Comparison of ENCODE assay signal across 8 cellular contexts in the genomic region with DNA sequence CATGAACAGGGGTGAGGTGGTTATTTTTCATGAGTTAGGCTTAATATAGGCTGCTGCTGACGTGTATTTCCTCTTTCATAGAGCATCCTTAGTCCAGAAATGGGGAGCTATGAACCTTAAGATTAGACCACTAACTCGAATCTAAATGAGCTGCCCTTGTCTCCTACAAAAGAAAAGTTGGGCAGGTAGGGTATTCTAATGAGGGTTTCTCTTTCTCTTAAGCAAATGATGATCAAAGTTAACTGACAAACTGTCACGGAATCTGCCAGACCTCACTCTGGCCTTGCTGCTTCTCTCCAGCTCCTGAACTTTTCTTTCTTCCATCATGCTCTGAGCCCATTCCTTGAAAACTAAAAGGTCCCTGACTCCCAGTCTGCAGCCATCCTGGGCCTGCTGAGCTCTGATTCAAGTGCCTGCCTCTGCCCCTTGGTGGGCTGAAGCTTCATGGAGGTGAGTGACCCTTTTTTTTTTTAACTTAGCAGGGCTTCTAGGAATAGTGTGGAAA. TPM values are rescaled to one million over a fixed set of nuclear protein-coding genes. Genes with fewer than 3 reads are reported as not detected.
DNase-seq lines count a peak whose midpoint lies in the region; ATAC-seq and TF ChIP-seq lines count a peak whose summit lies in the region.

A gene with protein sequence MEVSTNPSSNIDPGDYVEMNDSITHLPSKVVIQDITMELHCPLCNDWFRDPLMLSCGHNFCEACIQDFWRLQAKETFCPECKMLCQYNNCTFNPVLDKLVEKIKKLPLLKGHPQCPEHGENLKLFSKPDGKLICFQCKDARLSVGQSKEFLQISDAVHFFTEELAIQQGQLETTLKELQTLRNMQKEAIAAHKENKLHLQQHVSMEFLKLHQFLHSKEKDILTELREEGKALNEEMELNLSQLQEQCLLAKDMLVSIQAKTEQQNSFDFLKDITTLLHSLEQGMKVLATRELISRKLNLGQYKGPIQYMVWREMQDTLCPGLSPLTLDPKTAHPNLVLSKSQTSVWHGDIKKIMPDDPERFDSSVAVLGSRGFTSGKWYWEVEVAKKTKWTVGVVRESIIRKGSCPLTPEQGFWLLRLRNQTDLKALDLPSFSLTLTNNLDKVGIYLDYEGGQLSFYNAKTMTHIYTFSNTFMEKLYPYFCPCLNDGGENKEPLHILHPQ (plus strand): TSS at position 268 of the 505 bp plus-strand sequence. CDS start 177 bp downstream, at position 445.

- ATAC-seq in HG03175 (IDR thresholded peaks at IDR 0.05; ENCODE audit: unreplicated experiment), result peak; percentile 9
- ATAC-seq in omental fat pad (ENCODE audit: low FRiP score), result no peak
- ATAC-seq in HG03196 (IDR thresholded peaks at IDR 0.05; ENCODE audit: unreplicated experiment), result no peak

- peaks cover 14% of the 10 kb centered on the region; the same call in 1 of the 2 replicates for H3F3A ChIP-seq in DOHH2 (ENCODE audit: control insufficient read depth, insufficient read depth)

- H3K27me3 ChIP-seq in DOHH2 (ENCODE audit: control insufficient read depth, low read length), result no peaks in the 10 kb centered on the region
- H3K27me3 ChIP-seq in effector memory CD4-positive, alpha-beta T cell (replicated peaks; ENCODE audit: control insufficient read depth, insufficient read depth, low read length, poor library complexity, severe bottlenecking), result no peaks in the 10 kb centered on the region

- no peak within 1 kb of the TSS for H3K27ac ChIP-seq in DOHH2 (ENCODE audit: low read depth, low read length)
- peak within 1 kb of the TSS; percentile 59 for H3K27ac ChIP-seq in effector memory CD4-positive, alpha-beta T cell (ENCODE audit: insufficient read depth, low read length, poor library complexity, severe bottlenecking)

- TF ChIP-seq CTCF in DOHH2 (IDR thresholded peaks at IDR 0.05; ENCODE audit: low read depth, low read length, poor library complexity, severe bottlenecking) (no peak), omental fat pad (IDR thresholded peaks at IDR 0.05) (no peak)

- H3K36me3 ChIP-seq in DOHH2 (ENCODE audit: control insufficient read depth, low read length), result peaks cover 12% of the 10 kb centered on the region
- peaks cover 3% of the 10 kb centered on the region for H3K36me3 ChIP-seq in effector memory CD4-positive, alpha-beta T cell (ENCODE audit: control insufficient read depth, insufficient read depth, low read length)

- H3K4me2 ChIP-seq in DOHH2 (ENCODE audit: low read length), result peak within 1 kb of the TSS; percentile 38

- no peaks in the 10 kb centered on the region for H4K20me1 ChIP-seq in DOHH2 (ENCODE audit: control insufficient read depth, insufficient read depth, low read depth, low read length)

- no peaks in the 10 kb centered on the region for H3K79me2 ChIP-seq in DOHH2 (ENCODE audit: control insufficient read depth, low read length)

- H3K9me2 ChIP-seq in DOHH2 (replicated peaks; ENCODE audit: control insufficient read depth, low read length), result no peaks in the 10 kb centered on the region

- no peaks in the 10 kb centered on the region for H3K9me3 ChIP-seq in DOHH2 (ENCODE audit: control insufficient read depth, insufficient read depth, low read length)
- H3K9me3 ChIP-seq in effector memory CD4-positive, alpha-beta T cell (ENCODE audit: control insufficient read depth, low read length), result no peaks in the 10 kb centered on the region

- H3K4me3 ChIP-seq in DOHH2 (ENCODE audit: low read length), result peak within 1 kb of the TSS; percentile 31
- peak within 1 kb of the TSS; percentile 28 for H3K4me3 ChIP-seq in effector memory CD4-positive, alpha-beta T cell (ENCODE audit: insufficient read depth, low read depth, low read length, poor library complexity, severe bottlenecking)

- peaks cover 21% of the 10 kb centered on the region for H3K4me1 ChIP-seq in DOHH2 (ENCODE audit: control insufficient read depth, low read length)
- peaks cover 48% of the 10 kb centered on the region for H3K4me1 ChIP-seq in effector memory CD4-positive, alpha-beta T cell (ENCODE audit: control insufficient read depth, insufficient read depth, low read length, poor library complexity, severe bottlenecking)

- no peak for DNase-seq in effector memory CD4-positive, alpha-beta T cell
- DNase-seq in omental fat pad (ENCODE audit: low spot score) (no peak), AG08395 (ENCODE audit: low spot score) (no peak), DMS53 (lab: John Stamatoyannopoulos, UW) (no peak)
- no peak for DNase-seq in stimulated activated CD4-positive, alpha-beta T cell treated with anti-CD3 and anti-CD28 coated beads, Interleukin-4, amount 100 ng/mL, for 4 hours

RNA-seq across cellular contexts. Expression of the gene that starts here (rescaled TPM):
- total RNA-seq in omental fat pad, result 10 to 100 TPM; 11.9 to 31.1 (median 16.3) TPM
